ENCODE assay signal across 10 cellular contexts in genomic region chr6:108897371-108897770, GRCh38. TPM values are rescaled to one million over a fixed set of nuclear protein-coding genes. Genes with fewer than 3 reads are reported as not detected.
DNase-seq lines count a peak whose midpoint lies in the region; TF ChIP-seq lines count a peak whose summit lies in the region.
"Had no signal": no experiment of that assay in that cellular context is flagged by ENCODE, and none has a peak within 500 bp of the region (broad histone marks: within the 10 kb centered on the region; RNA-seq: fewer than 3 reads in every experiment).

No MANE protein-coding gene starts in this region.

- no peaks in the 10 kb centered on the region for H4K20me1 ChIP-seq in fibroblast of lung (ENCODE audit: control insufficient read depth, extremely low read depth, insufficient read depth, low read length)

- H3K9ac ChIP-seq in fibroblast of lung (ENCODE audit: insufficient read depth, low read length) (no peak overlapping the region), skeletal muscle tissue (ENCODE audit: low read depth in 1 of 3, low read length in 3 of 3) (peak overlapping the region in 1 of 3 donors; percentile 3)

- H2AFZ ChIP-seq in fibroblast of lung (ENCODE audit: low read length): no peak overlapping the region

- H3K9me3 ChIP-seq in fibroblast of lung (ENCODE audit: control insufficient read depth, insufficient read depth, low read depth, low read length) (no peaks in the 10 kb centered on the region), skeletal muscle tissue (ENCODE audit: control insufficient read depth in 3 of 3, low read length in 3 of 3) (no peaks in the 10 kb centered on the region)

- intact Hi-C loops in dorsolateral prefrontal cortex (cut with DNase I): loop anchor here in 1 of 2 donors (10.0 kb wide), 1 partner anchor 113 kb away; no protein-coding TSS in a partner anchor

- DNase-seq in DMS 273 (lab: John Stamatoyannopoulos, UW; ENCODE audit: unreplicated experiment) (peak; percentile 58), DMS 273 treated with DMSO at 0.1 percent for 48 hours (lab: John Stamatoyannopoulos, UW) (no peak), NCI-H526 (lab: John Stamatoyannopoulos, UW) (peak; percentile 73 to 80), fibroblast of lung (ENCODE audit: low read depth in 2 of 2) (peak; percentile 37 to 62), superior temporal gyrus (ENCODE audit: extremely low spot score) (no peak), NCI-H82 (lab: John Stamatoyannopoulos, UW) (no peak), dorsolateral prefrontal cortex (no peak)
- DNase-seq: 8988T; stimulated activated CD4-positive, alpha-beta T cell treated with anti-CD3 and anti-CD28 coated beads, Interleukin-1b, Interleukin-23, amount 100 ng/mL, for 48 hours had no signal

- H3K27ac ChIP-seq in fibroblast of lung (ENCODE audit: insufficient read depth, low read length) (no peak overlapping the region), skeletal muscle tissue (ENCODE audit: low read depth, low read length) (peak overlapping the region; percentile 79), dorsolateral prefrontal cortex (no peak overlapping the region)

- H3K36me3 ChIP-seq in fibroblast of lung (ENCODE audit: control insufficient read depth, insufficient read depth, low read length): no peaks in the 10 kb centered on the region
- H3K36me3 ChIP-seq in skeletal muscle tissue (ENCODE audit: control insufficient read depth in 3 of 3, insufficient read depth in 3 of 3, low read length in 3 of 3): no peaks in the 10 kb centered on the region

- H3K4me1 ChIP-seq in fibroblast of lung (ENCODE audit: control insufficient read depth, extremely low read depth, insufficient read depth, low read length): peaks cover 7% of the 10 kb centered on the region
- peaks cover 12 to 33% (median 21%) of the 10 kb centered on the region in 3 donors for H3K4me1 ChIP-seq in skeletal muscle tissue (ENCODE audit: control insufficient read depth in 3 of 3, insufficient read depth in 3 of 3, low read length in 3 of 3)

- H3K27me3 ChIP-seq in fibroblast of lung (ENCODE audit: control insufficient read depth, insufficient read depth, low read length) (no peaks in the 10 kb centered on the region), skeletal muscle tissue (ENCODE audit: control insufficient read depth in 3 of 3, insufficient read depth in 3 of 3, low read length in 3 of 3) (no peaks in the 10 kb centered on the region), dorsolateral prefrontal cortex (no peaks in the 10 kb centered on the region)

- H3K4me2 ChIP-seq in fibroblast of lung (ENCODE audit: extremely low read depth, insufficient read depth, low read length): no peak overlapping the region

- TF ChIP-seq CTCF in fibroblast of lung (conservative IDR thresholded peaks at IDR 0.05 in 1 of 2, IDR thresholded peaks at IDR 0.05 in 1 of 2; ENCODE audit: low read depth in 1 of 2, low read length in 2 of 2) (no peak), dorsolateral prefrontal cortex (IDR thresholded peaks at IDR 0.05 in 54 of 56, conservative IDR thresholded peaks at IDR 0.05 in 2 of 56; ENCODE audit: low read depth in 1 of 56, partially characterized antibody in 56 of 56) (no peak)

- H3K79me2 ChIP-seq in fibroblast of lung (ENCODE audit: control insufficient read depth, insufficient read depth, low read length): no peaks in the 10 kb centered on the region

- H3K4me3 ChIP-seq in fibroblast of lung (replicated peaks in 1 of 4; ENCODE audit: control extremely low read depth in 1 of 4, insufficient read depth in 1 of 4, low read depth in 3 of 4, low read length in 4 of 4) (no peak overlapping the region), skeletal muscle tissue (ENCODE audit: low read length in 3 of 3) (peak overlapping the region in 2 of 3 donors; percentile 41 to 52), dorsolateral prefrontal cortex (no peak overlapping the region)

RNA-seq across cellular contexts. Expression of gene ARMC2, which starts 49.1 kb away (rescaled TPM):
- total RNA-seq in fibroblast of lung (1.8 and 4.0 TPM in 2 replicates), skeletal muscle tissue (4.7 TPM), dorsolateral prefrontal cortex (10 to 100 TPM; 21.4 to 65.7 (median 42.0) TPM)
- 2.8 and 6.2 TPM in 2 replicates for polyA plus RNA-seq in fibroblast of lung
- 1.6 and 3.3 TPM in 2 replicates for polyA plus RNA-seq in fibroblast of lung (2012)
- not detected in 2 replicates for polyA minus RNA-seq in fibroblast of lung (ENCODE audit: low replicate concordance)

Comparison
In these comparisons a context has a peak if more than half of its experiments do, and no peak if none do; other contexts are left out.
1. DNase-seq: peak in DMS 273 (single experiment), NCI-H526 (2 of 2) and fibroblast of lung (2 of 2); none in DMS 273 treated with DMSO at 0.1 percent for 48 hours (single experiment), superior temporal gyrus (single experiment), NCI-H82 (single experiment) and dorsolateral prefrontal cortex (0 of 10).
2. H3K4me3 ChIP-seq: peak in skeletal muscle tissue (2 of 3); none in fibroblast of lung (0 of 4) and dorsolateral prefrontal cortex (0 of 59).